ENCODE assay signal across 16 cellular contexts in genomic region chr7:137563986-137564385, GRCh38.
"Had no signal": no experiment of that assay in that cellular context is flagged by ENCODE, and none has a peak within 500 bp of the region (broad histone marks: within the 10 kb centered on the region; RNA-seq: fewer than 3 reads in every experiment).

No MANE protein-coding gene starts in this region.

- H3K27ac ChIP-seq: coronary artery, hepatocyte, neutrophil had no signal

- ATAC-seq: left lobe of liver; naive thymus-derived CD8-positive, alpha-beta T cell; sciatic nerve had no signal

- H3K4me1 Mint-ChIP-seq: naive thymus-derived CD8-positive, alpha-beta T cell had no signal

- H3K4me3 ChIP-seq: coronary artery, hepatocyte had no signal

- H2AFZ ChIP-seq: hepatocyte had no signal

- H3K36me3 ChIP-seq: neutrophil had no signal

- H3K4me3 Mint-ChIP-seq: naive thymus-derived CD8-positive, alpha-beta T cell had no signal

- H3K36me3 Mint-ChIP-seq: naive thymus-derived CD8-positive, alpha-beta T cell had no signal

- H3K9me3 ChIP-seq: neutrophil had no signal

- H3K4me2 ChIP-seq: hepatocyte had no signal

- DNase-seq: effector CD4-positive, alpha-beta T cell; foreskin melanocyte; head of caudate nucleus; islet precursor cell; mammary epithelial cell; naive thymus-derived CD8-positive, alpha-beta T cell; posterior cingulate gyrus; small intestine; stimulated activated CD4-positive, alpha-beta T cell treated with anti-CD3 and anti-CD28 coated beads, Interleukin-12 subunit alpha, Interleukin-12 subunit beta, amount 100 ng/mL, for 4 hours; stimulated activated naive CD4-positive, alpha-beta T cell treated with Interleukin-2 at 50 U/mL for 16 hours; trophoblast cell had no signal

- H3K27ac Mint-ChIP-seq: naive thymus-derived CD8-positive, alpha-beta T cell had no signal

- H3K27me3 ChIP-seq: hepatocyte, neutrophil had no signal

- H3K79me2 ChIP-seq: hepatocyte had no signal
